In the genomic region with DNA sequence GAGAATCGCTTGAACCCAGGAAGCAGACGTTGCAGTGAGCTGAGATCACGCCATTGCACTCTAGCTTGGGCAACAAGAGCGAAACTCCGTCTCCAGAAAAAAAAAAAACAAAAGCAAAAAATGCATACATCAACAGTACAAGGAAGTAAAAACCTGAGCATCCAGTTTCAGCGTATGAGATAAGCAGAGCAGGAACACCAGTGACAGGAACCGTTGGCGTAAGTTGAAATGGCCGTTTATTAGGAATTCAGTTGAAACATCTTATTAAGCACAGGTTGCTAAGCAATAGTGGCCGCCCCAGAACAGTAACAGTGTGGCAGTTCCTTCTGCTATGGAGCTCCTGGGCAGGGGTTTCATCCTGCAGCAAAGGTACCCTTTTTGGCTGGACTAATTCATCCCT, we compare ENCODE assay signal across 23 cellular contexts. TPM values are rescaled to one million over a fixed set of nuclear protein-coding genes. Genes with fewer than 3 reads are reported as not detected.
DNase-seq lines count a peak whose midpoint lies in the region; ATAC-seq, FAIRE-seq and TF ChIP-seq lines count a peak whose summit lies in the region.
"Had no signal": no experiment of that assay in that cellular context is flagged by ENCODE, and none has a peak within 500 bp of the region (broad histone marks: within the 10 kb centered on the region; RNA-seq: fewer than 3 reads in every experiment).

No MANE protein-coding gene starts in this region.

- no peak for TF ChIP-seq EP300 in H1 (IDR thresholded peaks at IDR 0.05; ENCODE audit: borderline replicate concordance in 1 of 2, low read depth in 2 of 2, low read length in 2 of 2)

- H3K23ac ChIP-seq in H1 (ENCODE audit: insufficient read length) = no peak overlapping the region

- no peak for FAIRE-seq in H1 (lab: Jason Lieb, UNC)
- FAIRE-seq: A204.1, G401.6, GM12892, GM19239 had no signal

- CTCF ChIA-PET in H1 (lab: Charles Lee; ENCODE audit: partially characterized antibody) = interaction anchor here (1.4 to 3.4 kb wide), 2 partner anchors 10 to 36 kb away, joined by 6 to 10 read pairs; no protein-coding TSS in a partner anchor

- no peaks in the 10 kb centered on the region for H3K9me3 ChIP-seq in H1 (ENCODE audit: insufficient read depth in 2 of 2, low read depth in 1 of 2, low read length in 1 of 2)
- H3K9me3 ChIP-seq in prostate gland = no peaks in the 10 kb centered on the region
- H3K9me3 ChIP-seq: SK-N-SH had no signal

- H3K4ac ChIP-seq in H1 (replicated peaks; ENCODE audit: insufficient read length, low read depth, low read length) = no peak overlapping the region

- H4K8ac ChIP-seq in H1 (ENCODE audit: extremely low read depth, insufficient read depth, low read length) = no peak overlapping the region

- POLR2A ChIA-PET in H1 (lab: Charles Lee; ENCODE audit: partially characterized antibody) = interaction anchor here (1.3 to 1.4 kb wide), 2 partner anchors 11 to 25 kb away, joined by 4 to 5 read pairs; no protein-coding TSS in a partner anchor

- no peaks in the 10 kb centered on the region for H4K20me1 ChIP-seq in H1 (replicated peaks in 1 of 2; ENCODE audit: control insufficient read depth in 1 of 2, insufficient read depth in 2 of 2, low read length in 2 of 2)

- H3K4me3 ChIP-seq in H1 (ENCODE audit: extremely low read depth in 1 of 4, insufficient read depth in 2 of 4, low read depth in 3 of 4, low read length in 4 of 4) = no peak overlapping the region
- H3K4me3 ChIP-seq in prostate gland = no peak overlapping the region
- H3K4me3 ChIP-seq: GM23248 had no signal

- no peak overlapping the region for H2BK20ac ChIP-seq in H1 (ENCODE audit: low read length)

- H4K5ac ChIP-seq in H1 (ENCODE audit: insufficient read length, low read depth, low read length) = no peak overlapping the region

- H3K36me3 ChIP-seq in H1 (ENCODE audit: control insufficient read depth in 2 of 4, insufficient read depth in 4 of 4, low read length in 3 of 4) (no peaks in the 10 kb centered on the region), prostate gland (no peaks in the 10 kb centered on the region)

- H2BK120ac ChIP-seq in H1 (replicated peaks; ENCODE audit: low read depth, low read length) = no peak overlapping the region

- H3K79me2 ChIP-seq in H1 (ENCODE audit: control insufficient read depth in 1 of 2, insufficient read depth in 2 of 2, low read length in 2 of 2) = peaks cover 0 to 7% of the 10 kb centered on the region in 2 experiments; a peak in 2 of 4 replicates

- DNase-seq in NCI-H2196 (lab: John Stamatoyannopoulos, UW; ENCODE audit: unreplicated experiment) = peak; percentile 14
- no peak for DNase-seq in NCI-H2196 treated with DMSO at 0.1 percent for 48 hours (lab: John Stamatoyannopoulos, UW; ENCODE audit: unreplicated experiment)
- DNase-seq in MV-4-11 (lab: John Stamatoyannopoulos, UW) = peak; percentile 42
- DNase-seq in H1 (ENCODE audit: low read depth in 1 of 2, low spot score in 2 of 2) = no peak
- DNase-seq in prostate gland (ENCODE audit: low spot score) = peak; percentile 49
- no peak for DNase-seq in NCI-H2029 (lab: John Stamatoyannopoulos, UW)
- no peak for DNase-seq in GDM1 (lab: John Stamatoyannopoulos, UW)
- DNase-seq: C1 segment of cervical spinal cord, COR-L47, DMS79 treated with DMSO at 0.1 percent for 48 hours, GM23248, KG1, NCI-H1092 treated with DMSO at 0.1 percent for 48 hours, NCI-H187, NCI-H2171 treated with DMSO at 0.1 percent for 48 hours, SK-N-SH had no signal

- no peak overlapping the region for H2BK5ac ChIP-seq in H1 (ENCODE audit: low read depth, low read length)

- no peaks in the 10 kb centered on the region for H3K79me1 ChIP-seq in H1 (ENCODE audit: low read depth, low read length)

- peaks cover 19% of the 10 kb centered on the region for H3K23me2 ChIP-seq in H1 (ENCODE audit: low read depth, low read length)

- no peak for ATAC-seq in GM19328 (IDR thresholded peaks at IDR 0.05; ENCODE audit: unreplicated experiment)
- ATAC-seq: Panc1, Right ventricle myocardium inferior had no signal

- H3K27ac ChIP-seq in H1 (ENCODE audit: low read depth, low read length) (no peak overlapping the region), prostate gland (peak overlapping the region in 1 of 2 donors; percentile 3)
- H3K27ac ChIP-seq: GM23248 had no signal

- H3K4me1 ChIP-seq in H1 (replicated peaks in 1 of 4; ENCODE audit: control insufficient read depth in 3 of 4, insufficient read depth in 4 of 4, low read length in 3 of 4) (peaks cover 0 to 6% (median under 1%) of the 10 kb centered on the region in 4 experiments; a peak in 3 of 7 replicates), prostate gland (replicated peaks) (no peaks in the 10 kb centered on the region)

- no peak overlapping the region for H3K56ac ChIP-seq in H1 (replicated peaks; ENCODE audit: insufficient read length, low read depth, low read length)

- H2AFZ ChIP-seq in H1 (ENCODE audit: low read length) = no peak overlapping the region
- H2AFZ ChIP-seq: GM23248 had no signal

- H3K14ac ChIP-seq in H1 (ENCODE audit: insufficient read length) = no peak overlapping the region

- H2BK12ac ChIP-seq in H1 (ENCODE audit: low read depth, low read length) = no peak overlapping the region

- TF ChIP-seq RAD21 in H1 (IDR thresholded peaks at IDR 0.05 in 1 of 2, conservative IDR thresholded peaks at IDR 0.05 in 1 of 2; ENCODE audit: low read depth in 2 of 2, low read length in 2 of 2) = no peak

- no peak overlapping the region for H3K9ac ChIP-seq in H1 (replicated peaks in 1 of 4; ENCODE audit: extremely low read depth in 1 of 4, low read depth in 3 of 4, low read length in 3 of 4)
- H3K9ac ChIP-seq: GM23248, SK-N-SH had no signal

- H2AK5ac ChIP-seq in H1 (ENCODE audit: low read depth, low read length) = no peak overlapping the region

- TF ChIP-seq CTCF in H1 (IDR thresholded peaks at IDR 0.05; ENCODE audit: control extremely low read depth in 1 of 3, insufficient read depth in 1 of 3, low read depth in 1 of 3, low read length in 3 of 3) (no peak), prostate gland (IDR thresholded peaks at IDR 0.05) (no peak)

- no peak overlapping the region for H3K18ac ChIP-seq in H1 (ENCODE audit: extremely low read depth, low read length)

- H3K27me3 ChIP-seq in H1 (replicated peaks in 1 of 4; ENCODE audit: control insufficient read depth in 3 of 4, extremely low read depth in 1 of 4, insufficient read depth in 3 of 4, low read length in 3 of 4) (peaks cover 0 to 20% (median 14%) of the 10 kb centered on the region in 4 experiments; a peak in 6 of 7 replicates), prostate gland (replicated peaks; ENCODE audit: insufficient read depth) (no peaks in the 10 kb centered on the region)

- intact Hi-C loops in prostate gland (cut with DNase I) = no loop called here

- TF ChIP-seq POLR2A in H1 (IDR thresholded peaks at IDR 0.05; ENCODE audit: control extremely low read depth in 1 of 2, low read depth in 2 of 2, low read length in 2 of 2) = no peak
- no peak for TF ChIP-seq POLR2A in prostate gland (IDR thresholded peaks at IDR 0.05)

- H3K4me2 ChIP-seq in H1 (ENCODE audit: insufficient read depth in 1 of 2, low read depth in 2 of 2, low read length in 2 of 2) = no peak overlapping the region
- H3K4me2 ChIP-seq: SK-N-SH had no signal

- H4K91ac ChIP-seq in H1 (replicated peaks; ENCODE audit: insufficient read length, low read length) = no peak overlapping the region

- 89% methylated on average over 10 of the region's 10 CpGs; no CpG with 5 or more reads in 1 of the 2 experiments for WGBS in H1 (ENCODE audit: extremely low coverage in 1 of 2, insufficient coverage in 1 of 2, insufficient read length in 1 of 2, insufficient replicate concordance in 2 of 2, low coverage in 1 of 2, low lambda C conversion rate in 2 of 2, missing lambda C conversion rate in 1 of 2), 2 experiments
- 37% methylated on average over 10 of the region's 10 CpGs for whole genome bisulfite sequencing in prostate gland

- peak overlapping the region; percentile 12; the same call in 1 of the 2 replicates for H2BK15ac ChIP-seq in H1 (ENCODE audit: low read length)

TF ChIP-seq in H1, 55 proteins besides CTCF, POLR2A, EP300 and RAD21 (continues in another document):
- TF ChIP-seq CBX5 (IDR thresholded peaks at IDR 0.05; ENCODE audit: low read depth, low read length) (no peak), BRCA1 (IDR thresholded peaks at IDR 0.05; ENCODE audit: low read depth, low read length) (no peak), SP2 (IDR thresholded peaks at IDR 0.05; ENCODE audit: low read length) (no peak), TAF1 (IDR thresholded peaks at IDR 0.05; ENCODE audit: low read depth, low read length) (no peak)
- TF ChIP-seq, protein P1, sequence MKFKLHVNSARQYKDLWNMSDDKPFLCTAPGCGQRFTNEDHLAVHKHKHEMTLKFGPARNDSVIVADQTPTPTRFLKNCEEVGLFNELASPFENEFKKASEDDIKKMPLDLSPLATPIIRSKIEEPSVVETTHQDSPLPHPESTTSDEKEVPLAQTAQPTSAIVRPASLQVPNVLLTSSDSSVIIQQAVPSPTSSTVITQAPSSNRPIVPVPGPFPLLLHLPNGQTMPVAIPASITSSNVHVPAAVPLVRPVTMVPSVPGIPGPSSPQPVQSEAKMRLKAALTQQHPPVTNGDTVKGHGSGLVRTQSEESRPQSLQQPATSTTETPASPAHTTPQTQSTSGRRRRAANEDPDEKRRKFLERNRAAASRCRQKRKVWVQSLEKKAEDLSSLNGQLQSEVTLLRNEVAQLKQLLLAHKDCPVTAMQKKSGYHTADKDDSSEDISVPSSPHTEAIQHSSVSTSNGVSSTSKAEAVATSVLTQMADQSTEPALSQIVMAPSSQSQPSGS (IDR thresholded peaks at IDR 0.05; ENCODE audit: low read length) = no peak

RNA-seq across cellular contexts. Expression of a gene that starts 4.0 kb away (rescaled TPM):
- 23.9 and 24.4 TPM in 2 replicates for total RNA-seq in H1 (2021; fragmentation: NEBNext Ultra II Directional; extraction: Animal tissue kit (Norgen Biotek cat#: 25700))
- polyA plus RNA-seq in H1 (2011; rRNA removed) = 24.9 and 30.1 TPM in 2 replicates
- polyA plus RNA-seq in H1 (2011; cell fraction: cytosol; rRNA removed) = 29.0 TPM
- 47.9 TPM for polyA plus RNA-seq in H1 (2011; cell fraction: nucleus; rRNA removed)
- polyA plus RNA-seq in H1 (2012, experiment 1 of 2) = 16.7 to 28.2 TPM (median 25.1 TPM) in 4 replicates
- 20.3 TPM for polyA plus RNA-seq in H1 (2012, experiment 2 of 2)
- 15.2 TPM for polyA plus RNA-seq in H1 (2013, experiment 1 of 2)
- polyA plus RNA-seq in H1 (2013, experiment 2 of 2) = 14.0 TPM
- polyA minus RNA-seq in H1 (2011; rRNA and poly(A)+ RNA removed) = 34.6 and 35.3 TPM in 2 replicates
- 11.9 TPM for polyA minus RNA-seq in H1 (2011; cell fraction: cytosol; rRNA and poly(A)+ RNA removed)
- polyA minus RNA-seq in H1 (2011; cell fraction: nucleus; rRNA and poly(A)+ RNA removed) = 18.2 TPM
- total RNA-seq in prostate gland = 10 to 100 TPM; 25.4 to 37.7 TPM

RNA-seq across cellular contexts. Expression of a gene that starts 39.6 kb away (rescaled TPM):
- 0.78 and 0.84 TPM in 2 replicates for total RNA-seq in H1 (2021; fragmentation: NEBNext Ultra II Directional; extraction: Animal tissue kit (Norgen Biotek cat#: 25700))
- polyA plus RNA-seq in H1 (2011; rRNA removed) = 1.4 and 2.2 TPM in 2 replicates
- polyA plus RNA-seq in H1 (2011; cell fraction: cytosol; rRNA removed) = 0.90 TPM
- polyA plus RNA-seq in H1 (2011; cell fraction: nucleus; rRNA removed) = 2.2 TPM
- polyA plus RNA-seq in H1 (2012, experiment 1 of 2) = 0.17 to 0.53 TPM (median 0.47 TPM) in 4 replicates
- polyA plus RNA-seq in H1 (2012, experiment 2 of 2) = 0.73 TPM
- 0.57 TPM for polyA plus RNA-seq in H1 (2013, experiment 1 of 2)
- 0.55 TPM for polyA plus RNA-seq in H1 (2013, experiment 2 of 2)
- polyA minus RNA-seq in H1 (2011; rRNA and poly(A)+ RNA removed) = 0.29 and 0.32 TPM in 2 replicates
- not detected for polyA minus RNA-seq in H1 (2011; cell fraction: cytosol; rRNA and poly(A)+ RNA removed)
- 2.7 TPM for polyA minus RNA-seq in H1 (2011; cell fraction: nucleus; rRNA and poly(A)+ RNA removed)
- 10 to 100 TPM in 1 of 2 donors, 1 to 10 TPM in 1; 8.2 to 19.0 TPM for total RNA-seq in prostate gland

Comparison
In these comparisons a context has a peak if more than half of its experiments do, and no peak if none do; other contexts are left out.
1. DNase-seq: peak in NCI-H2196 (single experiment), MV-4-11 (single experiment) and prostate gland (single experiment); none in NCI-H2196 treated with DMSO at 0.1 percent for 48 hours (single experiment), H1 (0 of 2), NCI-H2029 (single experiment) and GDM1 (single experiment).